ENCODE assay signal across 2 cellular contexts in the genomic region with DNA sequence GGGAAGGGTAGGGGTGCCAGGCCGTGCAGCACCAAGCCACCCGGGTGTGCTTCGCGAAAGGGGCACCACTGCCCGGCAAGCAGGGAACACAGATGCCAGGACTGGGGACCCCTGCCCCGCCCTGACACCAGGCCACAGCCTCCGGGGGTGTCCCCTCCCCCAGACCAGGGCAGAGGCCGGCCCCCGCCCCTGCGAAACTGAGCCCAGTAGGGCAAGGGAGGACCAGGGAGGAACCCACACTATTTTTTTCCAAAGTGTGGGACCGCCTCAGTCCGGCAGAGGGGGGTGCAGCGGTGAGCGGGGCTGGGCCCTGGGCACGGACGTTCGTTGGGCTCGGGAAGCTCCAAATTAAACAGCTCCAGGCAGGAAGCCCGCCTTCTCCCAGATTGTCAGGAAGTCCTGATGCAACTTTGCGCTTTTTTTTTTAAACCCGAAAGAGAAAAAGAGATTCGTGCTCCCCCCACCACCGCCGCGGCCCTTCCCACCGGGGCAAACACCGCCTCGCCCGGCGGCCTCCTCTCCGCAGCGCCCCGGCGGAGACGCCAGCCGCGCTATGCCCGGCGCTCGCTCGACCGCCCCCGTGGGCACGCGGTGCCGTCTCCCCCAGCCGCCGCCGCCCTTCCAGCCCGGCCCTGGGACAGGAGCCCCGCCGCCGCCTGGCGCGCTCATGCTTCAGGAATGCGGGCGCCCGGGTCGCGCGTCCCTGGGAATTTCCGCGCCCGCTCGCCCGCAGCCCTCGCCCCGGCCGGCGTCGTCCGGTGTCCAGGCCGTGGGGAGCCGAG.
TF ChIP-seq lines count a peak whose summit lies in the region.

No MANE protein-coding gene starts in this region.

TF ChIP-seq in HEK293T, 16 proteins besides CTCF, POLR2A, EP300 and RAD21:
- TF ChIP-seq ARNT (IDR thresholded peaks at IDR 0.05): no peak
- TF ChIP-seq FOXA1 (IDR thresholded peaks at IDR 0.05): no peak
- no peak for TF ChIP-seq HDGF (IDR thresholded peaks at IDR 0.05; ENCODE audit: borderline replicate concordance)
- TF ChIP-seq NFRKB (IDR thresholded peaks at IDR 0.05): no peak
- no peak for TF ChIP-seq LEF1 (IDR thresholded peaks at IDR 0.05; ENCODE audit: borderline replicate concordance)
- no peak for TF ChIP-seq L3MBTL2 (conservative IDR thresholded peaks at IDR 0.05)
- no peak for TF ChIP-seq FOXM1 (IDR thresholded peaks at IDR 0.05; ENCODE audit: borderline replicate concordance)
- TF ChIP-seq TARDBP (IDR thresholded peaks at IDR 0.05): no peak
- TF ChIP-seq, protein P1, sequence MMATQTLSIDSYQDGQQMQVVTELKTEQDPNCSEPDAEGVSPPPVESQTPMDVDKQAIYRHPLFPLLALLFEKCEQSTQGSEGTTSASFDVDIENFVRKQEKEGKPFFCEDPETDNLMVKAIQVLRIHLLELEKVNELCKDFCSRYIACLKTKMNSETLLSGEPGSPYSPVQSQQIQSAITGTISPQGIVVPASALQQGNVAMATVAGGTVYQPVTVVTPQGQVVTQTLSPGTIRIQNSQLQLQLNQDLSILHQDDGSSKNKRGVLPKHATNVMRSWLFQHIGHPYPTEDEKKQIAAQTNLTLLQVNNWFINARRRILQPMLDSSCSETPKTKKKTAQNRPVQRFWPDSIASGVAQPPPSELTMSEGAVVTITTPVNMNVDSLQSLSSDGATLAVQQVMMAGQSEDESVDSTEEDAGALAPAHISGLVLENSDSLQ (IDR thresholded peaks at IDR 0.05): no peak
- TF ChIP-seq FOXK2 (IDR thresholded peaks at IDR 0.05): no peak
- no peak for TF ChIP-seq SUZ12 (IDR thresholded peaks at IDR 0.05)
- TF ChIP-seq BHLHE40 (IDR thresholded peaks at IDR 0.05; ENCODE audit: borderline replicate concordance): no peak
- TF ChIP-seq CTBP1 (IDR thresholded peaks at IDR 0.05; ENCODE audit: borderline replicate concordance): no peak
- no peak for TF ChIP-seq ELF4 (IDR thresholded peaks at IDR 0.05)
- no peak for TF ChIP-seq ZNF384 (IDR thresholded peaks at IDR 0.05)
- TF ChIP-seq SP1 (IDR thresholded peaks at IDR 0.05): no peak

TF ChIP-seq in SK-N-SH, 30 proteins besides CTCF, POLR2A, EP300 and RAD21:
- TF ChIP-seq ELF1 (IDR thresholded peaks at IDR 0.05) (no peak), MAX (IDR thresholded peaks at IDR 0.05; ENCODE audit: low read depth) (peak; percentile 64), MXI1 (IDR thresholded peaks at IDR 0.05; ENCODE audit: low read depth, low read length) (no peak), TCF12 (IDR thresholded peaks at IDR 0.05) (peak; percentile 20; the same call in 1 of the 2 replicates), TAF1 (IDR thresholded peaks at IDR 0.05; ENCODE audit: borderline replicate concordance, low read depth, low read length) (0 out of 2 replicates have a peak, but pooled peaks have one; percentile 16), NRF1 (IDR thresholded peaks at IDR 0.05; ENCODE audit: low read depth, low read length) (no peak), MEF2A (IDR thresholded peaks at IDR 0.05; ENCODE audit: borderline replicate concordance, low read depth) (no peak), SIN3A (IDR thresholded peaks at IDR 0.05; ENCODE audit: borderline replicate concordance, low read depth, low read length) (peak; percentile 20; the same call in 1 of the 2 replicates), POLR2AphosphoS5 (IDR thresholded peaks at IDR 0.05; ENCODE audit: low read depth, low read length) (no peak), RCOR1 (IDR thresholded peaks at IDR 0.05; ENCODE audit: low read length) (no peak), EZH2phosphoT487 (IDR thresholded peaks at IDR 0.05; ENCODE audit: borderline replicate concordance, low read depth) (no peak), TEAD4 (IDR thresholded peaks at IDR 0.05; ENCODE audit: borderline replicate concordance, insufficient read depth) (peak; percentile 48; the same call in 1 of the 2 replicates), FOSL2 (IDR thresholded peaks at IDR 0.05; ENCODE audit: borderline replicate concordance, low read depth) (0 out of 2 replicates have a peak, but pooled peaks have one; percentile 13), RFX5 (IDR thresholded peaks at IDR 0.05; ENCODE audit: low read length) (no peak), JUND (IDR thresholded peaks at IDR 0.05) (no peak), YY1 (IDR thresholded peaks at IDR 0.05; ENCODE audit: low read depth) (no peak), CHD2 (IDR thresholded peaks at IDR 0.05; ENCODE audit: low read length, partially characterized antibody) (no peak), GABPA (IDR thresholded peaks at IDR 0.05; ENCODE audit: low read depth) (0 out of 2 replicates have a peak, but pooled peaks have one; percentile 17), FOXM1 (IDR thresholded peaks at IDR 0.05; ENCODE audit: low read depth) (no peak), ZBTB33 (IDR thresholded peaks at IDR 0.05; ENCODE audit: borderline replicate concordance, low read depth) (no peak), FOXJ3 (CRISPR knock-in tag; IDR thresholded peaks at IDR 0.05) (no peak)
- TF ChIP-seq, protein P2, sequence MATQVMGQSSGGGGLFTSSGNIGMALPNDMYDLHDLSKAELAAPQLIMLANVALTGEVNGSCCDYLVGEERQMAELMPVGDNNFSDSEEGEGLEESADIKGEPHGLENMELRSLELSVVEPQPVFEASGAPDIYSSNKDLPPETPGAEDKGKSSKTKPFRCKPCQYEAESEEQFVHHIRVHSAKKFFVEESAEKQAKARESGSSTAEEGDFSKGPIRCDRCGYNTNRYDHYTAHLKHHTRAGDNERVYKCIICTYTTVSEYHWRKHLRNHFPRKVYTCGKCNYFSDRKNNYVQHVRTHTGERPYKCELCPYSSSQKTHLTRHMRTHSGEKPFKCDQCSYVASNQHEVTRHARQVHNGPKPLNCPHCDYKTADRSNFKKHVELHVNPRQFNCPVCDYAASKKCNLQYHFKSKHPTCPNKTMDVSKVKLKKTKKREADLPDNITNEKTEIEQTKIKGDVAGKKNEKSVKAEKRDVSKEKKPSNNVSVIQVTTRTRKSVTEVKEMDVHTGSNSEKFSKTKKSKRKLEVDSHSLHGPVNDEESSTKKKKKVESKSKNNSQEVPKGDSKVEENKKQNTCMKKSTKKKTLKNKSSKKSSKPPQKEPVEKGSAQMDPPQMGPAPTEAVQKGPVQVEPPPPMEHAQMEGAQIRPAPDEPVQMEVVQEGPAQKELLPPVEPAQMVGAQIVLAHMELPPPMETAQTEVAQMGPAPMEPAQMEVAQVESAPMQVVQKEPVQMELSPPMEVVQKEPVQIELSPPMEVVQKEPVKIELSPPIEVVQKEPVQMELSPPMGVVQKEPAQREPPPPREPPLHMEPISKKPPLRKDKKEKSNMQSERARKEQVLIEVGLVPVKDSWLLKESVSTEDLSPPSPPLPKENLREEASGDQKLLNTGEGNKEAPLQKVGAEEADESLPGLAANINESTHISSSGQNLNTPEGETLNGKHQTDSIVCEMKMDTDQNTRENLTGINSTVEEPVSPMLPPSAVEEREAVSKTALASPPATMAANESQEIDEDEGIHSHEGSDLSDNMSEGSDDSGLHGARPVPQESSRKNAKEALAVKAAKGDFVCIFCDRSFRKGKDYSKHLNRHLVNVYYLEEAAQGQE (IDR thresholded peaks at IDR 0.05; ENCODE audit: low read depth, low read length): no peak
- TF ChIP-seq, protein P3, sequence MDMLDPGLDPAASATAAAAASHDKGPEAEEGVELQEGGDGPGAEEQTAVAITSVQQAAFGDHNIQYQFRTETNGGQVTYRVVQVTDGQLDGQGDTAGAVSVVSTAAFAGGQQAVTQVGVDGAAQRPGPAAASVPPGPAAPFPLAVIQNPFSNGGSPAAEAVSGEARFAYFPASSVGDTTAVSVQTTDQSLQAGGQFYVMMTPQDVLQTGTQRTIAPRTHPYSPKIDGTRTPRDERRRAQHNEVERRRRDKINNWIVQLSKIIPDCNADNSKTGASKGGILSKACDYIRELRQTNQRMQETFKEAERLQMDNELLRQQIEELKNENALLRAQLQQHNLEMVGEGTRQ (IDR thresholded peaks at IDR 0.05; ENCODE audit: borderline replicate concordance, low read depth, low read length): no peak
